Comparison of ENCODE assay signal across 8 cellular contexts in genomic region chr1:116508984-116509980, GRCh38.
DNase-seq lines count a peak whose midpoint lies in the region; ATAC-seq, FAIRE-seq and TF ChIP-seq lines count a peak whose summit lies in the region.

No MANE protein-coding gene starts in this region.

- ATAC-seq in HG02973 (IDR thresholded peaks at IDR 0.05; ENCODE audit: unreplicated experiment) (peak; percentile 31), GM19455 (IDR thresholded peaks at IDR 0.05; ENCODE audit: unreplicated experiment) (no peak)

- peak; percentile 48 for FAIRE-seq in GM18507 (lab: Jason Lieb, UNC)

- DNase-seq in GM18507 (ENCODE audit: extremely low spot score, insufficient read length, low read depth) (no peak), SJSA1 (ENCODE audit: low read depth in 1 of 2, low spot score in 2 of 2) (peak; percentile 74 to 82), epithelial cell of esophagus (ENCODE audit: low read depth) (peak; percentile 86), NCI-H82 (lab: John Stamatoyannopoulos, UW) (no peak), NCI-H2081 (lab: John Stamatoyannopoulos, UW) (no peak)
- DNase-seq in stimulated activated CD8-positive, alpha-beta memory T cell treated with anti-CD3 and anti-CD28 coated beads, Interleukin-4, amount 100 ng/mL, for 48 hours = peak; percentile 62

- H3K9me3 ChIP-seq in SJSA1 (replicated peaks) = no peaks in the 10 kb centered on the region

- peaks cover 29% of the 10 kb centered on the region for H3K4me1 ChIP-seq in SJSA1 (replicated peaks)

- peak overlapping the region; percentile 66 for H3K27ac ChIP-seq in SJSA1

- H3K27me3 ChIP-seq in SJSA1 (replicated peaks) = no peaks in the 10 kb centered on the region

- H3K36me3 ChIP-seq in SJSA1 = no peaks in the 10 kb centered on the region

- H3K4me3 ChIP-seq in SJSA1 = no peak overlapping the region
- H3K4me3 ChIP-seq in epithelial cell of esophagus (ENCODE audit: low read length) = no peak overlapping the region

- TF ChIP-seq CTCF in epithelial cell of esophagus (IDR thresholded peaks at IDR 0.05; ENCODE audit: insufficient read depth, low read depth, low read length, missing control alignments) = no peak

Comparison
In these comparisons a context has a peak if more than half of its experiments do, and no peak if none do; other contexts are left out.
1. DNase-seq: peak in SJSA1 (2 of 2), epithelial cell of esophagus (single experiment) and stimulated activated CD8-positive, alpha-beta memory T cell treated with anti-CD3 and anti-CD28 coated beads, Interleukin-4, amount 100 ng/mL, for 48 hours (single experiment); none in GM18507 (single experiment), NCI-H82 (single experiment) and NCI-H2081 (0 of 2).